Comparison of ENCODE assay signal across 15 cellular contexts in genomic region chr1:175591083-175591743, GRCh38.
DNase-seq lines count a peak whose midpoint lies in the region; TF ChIP-seq lines count a peak whose summit lies in the region.
"Had no signal": no experiment of that assay in that cellular context is flagged by ENCODE, and none has a peak within 500 bp of the region (broad histone marks: within the 10 kb centered on the region; RNA-seq: fewer than 3 reads in every experiment).

No MANE protein-coding gene starts in this region.

- DNase-seq in A673 (ENCODE audit: low spot score): peak; percentile 17
- peak; percentile 91 for DNase-seq in NCI-H345 (lab: John Stamatoyannopoulos, UW)
- DNase-seq in adrenal gland: peak in 6 of 7 donors; percentile 17 to 54 (median 24)
- no peak for DNase-seq in DMS79 treated with DMSO at 0.1 percent for 48 hours (lab: John Stamatoyannopoulos, UW)
- DNase-seq in stimulated activated CD4-positive, alpha-beta T cell treated with anti-CD3 and anti-CD28 coated beads, Interleukin-4, amount 100 ng/mL, for 4 hours: no peak
- no peak for DNase-seq in mesothelial cell of epicardium (ENCODE audit: low spot score in 2 of 2, unreplicated experiment in 2 of 2)
- no peak for DNase-seq in posterior vena cava (ENCODE audit: low spot score)
- DNase-seq: activated CD4-positive, alpha-beta memory T cell treated with anti-CD3 and anti-CD28 coated beads for 36 hours; naive thymus-derived CD4-positive, alpha-beta T cell had no signal

- TF ChIP-seq CTCF in A673 (conservative IDR thresholded peaks at IDR 0.05; ENCODE audit: low read depth, low read length) (no peak), HEK293 (tag by site-specific recombination; IDR thresholded peaks at IDR 0.05) (no peak), adrenal gland (IDR thresholded peaks at IDR 0.05) (no peak), mesothelial cell of epicardium (IDR thresholded peaks at IDR 0.05; ENCODE audit: unreplicated experiment) (no peak)

- CTCF ChIA-PET in A673 (lab: Charles Lee) (interaction anchor here (1.0 kb wide), 1 partner anchor 151 kb away, joined by 3 read pairs; no protein-coding TSS in a partner anchor), HEK293 (lab: Yijun Ruan, JAX) (interaction anchor here (1.2 kb wide), 1 partner anchor 166 kb away, joined by 3 read pairs; no protein-coding TSS in a partner anchor)

- intact Hi-C loops in A673 (cut with micrococcal nuclease; ENCODE audit: unreplicated experiment) (no loop called here), adrenal gland (cut with DNase I) (no loop called here), posterior vena cava (cut with DNase I) (no loop called here)

- no peaks in the 10 kb centered on the region for H3K9me3 Mint-ChIP-seq in mesothelial cell of epicardium
- H3K9me3 Mint-ChIP-seq: activated T-helper 1 cell treated with anti-CD3 and anti-CD28 coated beads, Interleukin-12 subunit alpha, Interleukin-12 subunit beta, Interleukin-2, Interleukin-4 antibody, amounts not matched to agents 30 ng/mL and 10 ng/mL and 1 ng/mL, durations not matched to agents 14 hours and 24 hours and 36 hours; T-helper 2 cell treated with Interferon-gamma antibody and Interleukin-4, amounts not matched to agents 5 μg/mL and 100 μg/mL, for 36 hours had no signal

- H3K9me3 ChIP-seq in A673 (ENCODE audit: low read depth, low read length, poor library complexity, severe bottlenecking): no peaks in the 10 kb centered on the region
- H3K9me3 ChIP-seq in HEK293 (ENCODE audit: control insufficient read depth, insufficient read depth, low read depth, low read length): no peaks in the 10 kb centered on the region
- no peaks in the 10 kb centered on the region for H3K9me3 ChIP-seq in adrenal gland (replicated peaks in 1 of 3)
- H3K9me3 ChIP-seq: HAP-1, heart right ventricle had no signal

- H3K4me1 ChIP-seq in A673 (ENCODE audit: insufficient read depth, low read length, poor library complexity, severe bottlenecking) (no peaks in the 10 kb centered on the region), HEK293 (ENCODE audit: control insufficient read depth, insufficient read depth, low read length) (peaks cover 7% of the 10 kb centered on the region), adrenal gland (replicated peaks in 1 of 2) (no peaks in the 10 kb centered on the region)
- H3K4me1 ChIP-seq: HAP-1 had no signal

- H3K27ac Mint-ChIP-seq in mesothelial cell of epicardium: no peak overlapping the region
- H3K27ac Mint-ChIP-seq: activated CD4-positive, alpha-beta memory T cell treated with anti-CD3 and anti-CD28 coated beads for 36 hours; activated T-helper 1 cell treated with anti-CD3 and anti-CD28 coated beads, Interleukin-12 subunit alpha, Interleukin-12 subunit beta, Interleukin-2, Interleukin-4 antibody, amounts not matched to agents 30 ng/mL and 10 ng/mL and 1 ng/mL, durations not matched to agents 14 hours and 24 hours and 36 hours; naive thymus-derived CD4-positive, alpha-beta T cell; T-helper 2 cell treated with Interferon-gamma antibody and Interleukin-4, amounts not matched to agents 5 μg/mL and 100 μg/mL, for 36 hours had no signal

- H3K36me3 ChIP-seq in A673 (ENCODE audit: insufficient read depth, low read length, poor library complexity, severe bottlenecking): no peaks in the 10 kb centered on the region
- no peaks in the 10 kb centered on the region for H3K36me3 ChIP-seq in HEK293 (ENCODE audit: control insufficient read depth in 2 of 2, insufficient read depth in 1 of 2, low read length in 2 of 2)
- no peaks in the 10 kb centered on the region for H3K36me3 ChIP-seq in adrenal gland (replicated peaks in 1 of 2)
- H3K36me3 ChIP-seq: HAP-1, heart right ventricle had no signal

- no peaks in the 10 kb centered on the region for H3K36me3 Mint-ChIP-seq in mesothelial cell of epicardium
- H3K36me3 Mint-ChIP-seq: activated CD4-positive, alpha-beta memory T cell treated with anti-CD3 and anti-CD28 coated beads for 36 hours; naive thymus-derived CD4-positive, alpha-beta T cell had no signal

- H3K4me3 ChIP-seq in A673 (ENCODE audit: low read depth, low read length, poor library complexity, severe bottlenecking): no peak overlapping the region
- H3K4me3 ChIP-seq in HEK293 (ENCODE audit: low read depth, low read length): no peak overlapping the region
- H3K4me3 ChIP-seq in adrenal gland: no peak overlapping the region
- H3K4me3 ChIP-seq: HAP-1, heart right ventricle had no signal

- no peaks in the 10 kb centered on the region for H3K4me1 Mint-ChIP-seq in mesothelial cell of epicardium
- H3K4me1 Mint-ChIP-seq: naive thymus-derived CD4-positive, alpha-beta T cell had no signal

- no TSS peak for BruUV-seq in A673 (replicated peaks; lab: Mats Ljungman, UMichigan)

- TF ChIP-seq POLR2A in adrenal gland (IDR thresholded peaks at IDR 0.05): no peak

- H3K27ac ChIP-seq in A673 (ENCODE audit: low read depth, low read length, poor library complexity, severe bottlenecking) (no peak overlapping the region), HEK293 (ENCODE audit: extremely low read depth, low read depth, low read length) (no peak overlapping the region), adrenal gland (no peak overlapping the region)
- H3K27ac ChIP-seq: heart right ventricle, KMS-11 had no signal

- WGBS in adrenal gland, 4 donors: 5 to 15% (median 12%) methylated on average over 1 of the region's 1 CpG; no CpG with 5 or more reads in 1 of the 4 donors

- POLR2A ChIA-PET in A673 (lab: Charles Lee; ENCODE audit: low non-redundant PET): no interaction called here
- POLR2A ChIA-PET in HEK293 (lab: Yijun Ruan, JAX): no interaction called here

- no peaks in the 10 kb centered on the region for H3K27me3 ChIP-seq in A673 (replicated peaks; ENCODE audit: insufficient read depth, low read depth, low read length, poor library complexity)
- no peaks in the 10 kb centered on the region for H3K27me3 ChIP-seq in adrenal gland

- no peak overlapping the region for H3K4me3 Mint-ChIP-seq in mesothelial cell of epicardium
- H3K4me3 Mint-ChIP-seq: activated CD4-positive, alpha-beta memory T cell treated with anti-CD3 and anti-CD28 coated beads for 36 hours; activated T-helper 1 cell treated with anti-CD3 and anti-CD28 coated beads, Interleukin-12 subunit alpha, Interleukin-12 subunit beta, Interleukin-2, Interleukin-4 antibody, amounts not matched to agents 30 ng/mL and 10 ng/mL and 1 ng/mL, durations not matched to agents 14 hours and 24 hours and 36 hours; naive thymus-derived CD4-positive, alpha-beta T cell; T-helper 2 cell treated with Interferon-gamma antibody and Interleukin-4, amounts not matched to agents 5 μg/mL and 100 μg/mL, for 36 hours had no signal

- peaks cover 65% of the 10 kb centered on the region for H3K27me3 Mint-ChIP-seq in mesothelial cell of epicardium (ENCODE audit: low read depth)

TF ChIP-seq in HEK293, 187 proteins besides CTCF, POLR2A, EP300 and RAD21:
- 0 out of 2 replicates have a peak, but pooled peaks have one; percentile 20 for TF ChIP-seq TRIM28 (IDR thresholded peaks at IDR 0.05; ENCODE audit: borderline replicate concordance, low read length)
- peak; percentile 78 for TF ChIP-seq ZIC2 (tag by site-specific recombination; IDR thresholded peaks at IDR 0.05)
- no peak for TF ChIP-seq SP7 (tag by site-specific recombination; IDR thresholded peaks at IDR 0.05)
- TF ChIP-seq ZNF561 (tag by site-specific recombination; IDR thresholded peaks at IDR 0.05; ENCODE audit: borderline replicate concordance): peak; percentile 74

Comparison
In these comparisons a context has a peak if more than half of its experiments do, and no peak if none do; other contexts are left out.
1. DNase-seq: peak in A673 (single experiment), NCI-H345 (single experiment) and adrenal gland (6 of 7); none in DMS79 treated with DMSO at 0.1 percent for 48 hours (single experiment), stimulated activated CD4-positive, alpha-beta T cell treated with anti-CD3 and anti-CD28 coated beads, Interleukin-4, amount 100 ng/mL, for 4 hours (0 of 2), mesothelial cell of epicardium (0 of 2) and posterior vena cava (single experiment).